Comparison of ENCODE assay signal across 9 cellular contexts in the genomic region with DNA sequence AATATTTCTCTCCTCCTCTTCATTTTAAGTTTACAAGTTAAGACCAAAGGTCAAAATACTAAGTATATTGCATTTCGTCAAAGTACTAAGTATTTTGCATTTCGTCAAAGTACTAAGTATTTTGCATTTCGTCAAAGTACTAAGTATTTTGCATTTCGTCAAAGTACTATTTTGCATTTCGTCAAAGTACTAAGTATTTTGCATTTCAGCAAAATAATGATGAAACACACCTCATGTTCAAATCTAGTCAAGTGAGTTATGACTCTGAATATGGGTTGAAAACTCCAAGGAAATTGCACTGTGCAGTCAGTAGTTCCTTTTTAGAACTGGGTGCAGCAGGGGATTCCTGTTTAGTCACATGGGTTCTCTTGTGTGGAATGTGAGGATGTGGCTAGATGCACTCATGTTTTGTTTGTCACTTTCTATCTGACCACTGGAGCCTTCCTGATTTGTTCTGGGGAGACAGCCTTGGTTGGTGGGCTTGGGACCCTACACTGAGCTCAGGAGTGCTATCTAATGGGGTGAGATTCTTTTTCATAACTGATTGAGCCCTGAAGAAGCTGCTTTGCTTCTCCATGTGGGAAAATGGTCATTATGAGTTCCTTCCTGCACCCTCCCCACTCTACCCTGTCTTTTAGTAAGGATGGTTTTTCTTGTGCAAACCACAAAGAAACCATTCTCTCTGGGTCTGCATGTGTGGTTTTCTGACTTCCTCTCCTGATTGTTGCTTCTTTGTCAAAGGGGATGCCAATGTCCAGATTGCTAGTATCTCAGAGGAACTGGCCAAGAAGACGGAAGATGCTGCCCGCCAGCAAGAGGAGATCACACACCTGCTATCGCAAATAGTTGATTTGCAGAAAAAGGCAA.
DNase-seq lines count a peak whose midpoint lies in the region; ATAC-seq and TF ChIP-seq lines count a peak whose summit lies in the region.
"Had no signal": no experiment of that assay in that cellular context is flagged by ENCODE, and none has a peak within 500 bp of the region (broad histone marks: within the 10 kb centered on the region; RNA-seq: fewer than 3 reads in every experiment).

No MANE protein-coding gene starts in this region.

- TF ChIP-seq POLR2A in uterus (IDR thresholded peaks at IDR 0.05) (no peak), thyroid gland (IDR thresholded peaks at IDR 0.05) (no peak)

- no peak overlapping the region for H3K27ac ChIP-seq in uterus
- no peak overlapping the region for H3K27ac ChIP-seq in thyroid gland

- 92 to 95% methylated on average over 8 of the region's 8 CpGs for WGBS in thyroid gland, 2 donors

- H3K36me3 ChIP-seq in uterus (no peaks in the 10 kb centered on the region), thyroid gland (peaks cover 25 to 27% of the 10 kb centered on the region in 2 donors)

- intact Hi-C loops in uterus (cut with DNase I; ENCODE audit: low total_unique reads): no loop called here
- intact Hi-C loops in thyroid gland (cut with DNase I): loop anchor here (5.0 kb wide), 2 partner anchors 65 to 295 kb away; no protein-coding TSS in a partner anchor

- no peak for TF ChIP-seq CTCF in astrocyte of the spinal cord (IDR thresholded peaks at IDR 0.05; ENCODE audit: low read depth, low read length)
- TF ChIP-seq CTCF in uterus (IDR thresholded peaks at IDR 0.05): no peak
- no peak for TF ChIP-seq CTCF in thyroid gland (IDR thresholded peaks at IDR 0.05)

- H3K4me1 ChIP-seq in uterus (no peaks in the 10 kb centered on the region), thyroid gland (no peaks in the 10 kb centered on the region)

- H3K9me3 ChIP-seq in uterus: no peaks in the 10 kb centered on the region
- no peaks in the 10 kb centered on the region for H3K9me3 ChIP-seq in thyroid gland

- no peak overlapping the region for H3K4me3 ChIP-seq in astrocyte of the spinal cord (ENCODE audit: low read depth, low read length)
- H3K4me3 ChIP-seq in uterus: no peak overlapping the region
- H3K4me3 ChIP-seq in thyroid gland (replicated peaks in 1 of 3): no peak overlapping the region

- H3K27me3 ChIP-seq in uterus (no peaks in the 10 kb centered on the region), thyroid gland (no peaks in the 10 kb centered on the region)

- ATAC-seq in GM19351 (IDR thresholded peaks at IDR 0.05; ENCODE audit: unreplicated experiment) (peak; percentile 35), HG03432 (IDR thresholded peaks at IDR 0.05; ENCODE audit: unreplicated experiment) (peak; percentile 46)
- ATAC-seq: Panc1 had no signal

- DNase-seq in AG08396 (ENCODE audit: low spot score): peak; percentile 54
- DNase-seq in astrocyte of the spinal cord (ENCODE audit: low read depth, low spot score): peak; percentile 35
- DNase-seq in uterus: no peak
- DNase-seq in activated naive CD4-positive, alpha-beta T cell treated with anti-CD3 and anti-CD28 coated beads, Interleukin-2, amount 50 U/mL, for 16 hours: no peak
- DNase-seq in thyroid gland: no peak
- DNase-seq in NCI-H2171 treated with DMSO at 0.1 percent for 48 hours (lab: John Stamatoyannopoulos, UW): no peak

- in situ Hi-C loops in astrocyte of the spinal cord (cut with HindIII; ENCODE audit: low sequenced_read_pairs): no loop called here

Comparison
In these comparisons a context has a peak if more than half of its experiments do, and no peak if none do; other contexts are left out.
1. DNase-seq: peak in AG08396 (single experiment) and astrocyte of the spinal cord (single experiment); none in uterus (0 of 2), activated naive CD4-positive, alpha-beta T cell treated with anti-CD3 and anti-CD28 coated beads, Interleukin-2, amount 50 U/mL, for 16 hours (single experiment), thyroid gland (0 of 2) and NCI-H2171 treated with DMSO at 0.1 percent for 48 hours (single experiment).